Comparison of ENCODE assay signal across 17 cellular contexts in genomic region chr17:73043686-73044581, GRCh38. TPM values are rescaled to one million over a fixed set of nuclear protein-coding genes. Genes with fewer than 3 reads are reported as not detected.
A peak's percentile ranks its signal among the peaks of the same experiment; 100 is the strongest.
DNase-seq lines count a peak whose midpoint lies in the region; ATAC-seq and TF ChIP-seq lines count a peak whose summit lies in the region.
"Had no signal": no experiment of that assay in that cellular context is flagged by ENCODE, and none has a peak within 500 bp of the region (broad histone marks: within the 10 kb centered on the region; RNA-seq: fewer than 3 reads in every experiment).

No MANE protein-coding gene starts in this region.

- H3K9me3 Mint-ChIP-seq in activated T-cell treated with anti-CD3 and anti-CD28 coated beads, Interleukin-2, amount 50 U/mL, for 72 hours = peaks cover 5 to 6% of the 10 kb centered on the region in 2 donors

- no peak overlapping the region for H3K4me3 Mint-ChIP-seq in activated T-cell treated with anti-CD3 and anti-CD28 coated beads, Interleukin-2, amount 50 U/mL, for 72 hours
- H3K4me3 Mint-ChIP-seq: activated T-cell treated with anti-CD3 and anti-CD28 coated beads, Interleukin-2, amount 50 U/mL, for 4 hours had no signal

- no peaks in the 10 kb centered on the region for H3K27me3 ChIP-seq in BE2C
- no peaks in the 10 kb centered on the region for H3K27me3 ChIP-seq in dorsolateral prefrontal cortex
- no peaks in the 10 kb centered on the region for H3K27me3 ChIP-seq in thyroid gland
- H3K27me3 ChIP-seq: gastrocnemius medialis had no signal

- H3K4me1 ChIP-seq in BE2C (peaks cover 6% of the 10 kb centered on the region), thyroid gland (peaks cover 4 to 11% of the 10 kb centered on the region in 2 donors)

- TF ChIP-seq POLR2A in thyroid gland (IDR thresholded peaks at IDR 0.05) = no peak

- no peak for ATAC-seq in activated T-cell treated with anti-CD3 and anti-CD28 coated beads, Interleukin-2, amount 50 U/mL, for 72 hours (replicated peaks in 1 of 2)
- ATAC-seq: activated T-cell treated with anti-CD3 and anti-CD28 coated beads, Interleukin-2, amount 50 U/mL, for 4 hours had no signal

- H3K27me3 Mint-ChIP-seq in activated T-cell treated with anti-CD3 and anti-CD28 coated beads, Interleukin-2, amount 50 U/mL, for 72 hours (ENCODE audit: low read depth) = no peaks in the 10 kb centered on the region

- peaks cover 3% of the 10 kb centered on the region; the same call in 1 of the 2 replicates for H3K9me3 ChIP-seq in BE2C
- H3K9me3 ChIP-seq in thyroid gland = no peaks in the 10 kb centered on the region
- H3K9me3 ChIP-seq: gastrocnemius medialis had no signal

- peaks cover 2 to 11% of the 10 kb centered on the region in 2 donors for H3K36me3 Mint-ChIP-seq in activated T-cell treated with anti-CD3 and anti-CD28 coated beads, Interleukin-2, amount 50 U/mL, for 72 hours (ENCODE audit: insufficient read depth in 2 of 2)

- TF ChIP-seq CTCF in BE2C (IDR thresholded peaks at IDR 0.05; ENCODE audit: low read depth, low read length) (no peak), dorsolateral prefrontal cortex (IDR thresholded peaks at IDR 0.05 in 54 of 56, conservative IDR thresholded peaks at IDR 0.05 in 2 of 56; ENCODE audit: low read depth in 1 of 56, partially characterized antibody in 56 of 56) (no peak), thyroid gland (IDR thresholded peaks at IDR 0.05) (no peak)

- H3K4me1 Mint-ChIP-seq in activated T-cell treated with anti-CD3 and anti-CD28 coated beads, Interleukin-2, amount 50 U/mL, for 72 hours (ENCODE audit: low read depth) = peaks cover 9% of the 10 kb centered on the region

- peak; percentile 24 for DNase-seq in BE2C
- peak; percentile 58 for DNase-seq in RPMI7951 (ENCODE audit: low read depth)
- no peak for DNase-seq in dorsolateral prefrontal cortex
- peak; percentile 47 for DNase-seq in myocyte (ENCODE audit: low read depth)
- DNase-seq in activated T-cell treated with anti-CD3 and anti-CD28 coated beads, Interleukin-2, amount 50 U/mL, for 72 hours = no peak
- no peak for DNase-seq in activated naive CD4-positive, alpha-beta T cell treated with Interleukin-2 at 50 U/mL for 16 hours
- DNase-seq in HEK293T (ENCODE audit: extremely low spot score) = no peak
- DNase-seq in thyroid gland = no peak
- DNase-seq: activated CD4-positive, alpha-beta T cell treated with anti-CD3 and anti-CD28 coated beads for 1 hour; activated T-cell treated with anti-CD3 and anti-CD28 coated beads, Interleukin-2, amount 50 U/mL, for 4 hours; gastrocnemius medialis; GDM1; KBM-7; NCI-H2029; stimulated activated CD4-positive, alpha-beta T cell treated with anti-CD3 and anti-CD28 coated beads, Interleukin-15, amount 100 ng/mL, for 24 hours; stimulated activated CD8-positive, alpha-beta memory T cell treated with anti-CD3 and anti-CD28 coated beads, Interleukin-4, amount 100 ng/mL, for 48 hours; T-helper 1 cell had no signal

- no peak overlapping the region for H3K27ac Mint-ChIP-seq in activated T-cell treated with anti-CD3 and anti-CD28 coated beads, Interleukin-2, amount 50 U/mL, for 72 hours

- whole genome bisulfite sequencing in thyroid gland, 2 donors = 79 to 85% methylated on average over 8 of the region's 8 CpGs

- POLR2A ChIA-PET in HEK293T (lab: Yijun Ruan, JAX) = no interaction called here

- H3K27ac ChIP-seq in dorsolateral prefrontal cortex = peak overlapping the region in 44 of 59 donors; percentile 0 to 79 (median 50)
- H3K27ac ChIP-seq in thyroid gland = no peak overlapping the region
- H3K27ac ChIP-seq: gastrocnemius medialis had no signal

- H3K4me3 ChIP-seq in BE2C (ENCODE audit: low read depth, low read length) (peak overlapping the region; percentile 14), dorsolateral prefrontal cortex (peak overlapping the region in 7 of 59 donors; percentile 1 to 40 (median 16)), thyroid gland (replicated peaks in 1 of 3) (no peak overlapping the region)
- H3K4me3 ChIP-seq: gastrocnemius medialis had no signal

- intact Hi-C loops in dorsolateral prefrontal cortex (cut with DNase I) (loop anchor here in 1 of 2 donors (5.0 kb wide), 1 partner anchor 57 kb away; no protein-coding TSS in a partner anchor), thyroid gland (cut with DNase I) (no loop called here)

- CTCF ChIA-PET in HEK293T (lab: Yijun Ruan, JAX) = interaction anchor here (0.6 kb wide), 2 partner anchors 60 to 200 kb away, joined by 5 to 6 read pairs; no protein-coding TSS in a partner anchor

- H3K36me3 ChIP-seq in BE2C = no peaks in the 10 kb centered on the region
- H3K36me3 ChIP-seq in thyroid gland = no peaks in the 10 kb centered on the region
- H3K36me3 ChIP-seq: gastrocnemius medialis had no signal

TF ChIP-seq in HEK293T, 16 proteins besides CTCF, POLR2A, EP300 and RAD21:
- TF ChIP-seq FOXA1 (IDR thresholded peaks at IDR 0.05) = no peak
- no peak for TF ChIP-seq NFRKB (IDR thresholded peaks at IDR 0.05)
- TF ChIP-seq FOXK2 (IDR thresholded peaks at IDR 0.05) = no peak
- no peak for TF ChIP-seq SUZ12 (IDR thresholded peaks at IDR 0.05)
- TF ChIP-seq L3MBTL2 (conservative IDR thresholded peaks at IDR 0.05) = no peak
- TF ChIP-seq ARNT (IDR thresholded peaks at IDR 0.05) = no peak
- TF ChIP-seq LEF1 (IDR thresholded peaks at IDR 0.05; ENCODE audit: borderline replicate concordance) = no peak
- no peak for TF ChIP-seq HDGF (IDR thresholded peaks at IDR 0.05; ENCODE audit: borderline replicate concordance)

RNA-seq across cellular contexts. Expression of gene SLC39A11, which starts 48.6 kb away (rescaled TPM):
- 31.7 TPM for polyA plus RNA-seq in BE2C (2012; ENCODE audit: insufficient read depth, insufficient read length, low read depth)
- total RNA-seq in RPMI7951 (2014; rRNA removed; shearing (Covaris generic)) = 7.6 and 7.9 TPM in 2 replicates
- total RNA-seq in dorsolateral prefrontal cortex (100 to 1,000 TPM in 3 of 120 experiments, 10 to 100 TPM in 117; 14.9 to 129 (median 47.9) TPM), myocyte (9.1 and 9.4 TPM in 2 replicates), thyroid gland (100 to 1,000 TPM in 2 of 4 donors, 10 to 100 TPM in 2; 55.1 to 123 (median 97.0) TPM)
- polyA plus RNA-seq in myocyte (2012) = 12.3 TPM
- 10 to 100 TPM; 21.5 to 26.4 TPM for total RNA-seq in activated T-cell treated with anti-CD3 and anti-CD28 coated beads, Interleukin-2, amount 50 U/mL, for 72 hours

Comparison
In these comparisons a context has a peak if more than half of its experiments do, and no peak if none do; other contexts are left out.
1. DNase-seq: peak in BE2C (single experiment), RPMI7951 (single experiment) and myocyte (single experiment); none in dorsolateral prefrontal cortex (0 of 10), activated T-cell treated with anti-CD3 and anti-CD28 coated beads, Interleukin-2, amount 50 U/mL, for 72 hours (0 of 2), activated naive CD4-positive, alpha-beta T cell treated with Interleukin-2 at 50 U/mL for 16 hours (single experiment), HEK293T (single experiment) and thyroid gland (0 of 2).
2. H3K27ac ChIP-seq: peak in dorsolateral prefrontal cortex (44 of 59); none in thyroid gland (0 of 3).